Comparison of ENCODE assay signal across 2 cellular contexts in genomic region chr12:58896278-58896677, GRCh38.
A peak's percentile ranks its signal among the peaks of the same experiment; 100 is the strongest.
TF ChIP-seq lines count a peak whose summit lies in the region.

No MANE protein-coding gene starts in this region.

TF ChIP-seq in HEK293, 187 proteins besides CTCF, POLR2A, EP300 and RAD21 (continued from another document):
- TF ChIP-seq, protein P1, sequence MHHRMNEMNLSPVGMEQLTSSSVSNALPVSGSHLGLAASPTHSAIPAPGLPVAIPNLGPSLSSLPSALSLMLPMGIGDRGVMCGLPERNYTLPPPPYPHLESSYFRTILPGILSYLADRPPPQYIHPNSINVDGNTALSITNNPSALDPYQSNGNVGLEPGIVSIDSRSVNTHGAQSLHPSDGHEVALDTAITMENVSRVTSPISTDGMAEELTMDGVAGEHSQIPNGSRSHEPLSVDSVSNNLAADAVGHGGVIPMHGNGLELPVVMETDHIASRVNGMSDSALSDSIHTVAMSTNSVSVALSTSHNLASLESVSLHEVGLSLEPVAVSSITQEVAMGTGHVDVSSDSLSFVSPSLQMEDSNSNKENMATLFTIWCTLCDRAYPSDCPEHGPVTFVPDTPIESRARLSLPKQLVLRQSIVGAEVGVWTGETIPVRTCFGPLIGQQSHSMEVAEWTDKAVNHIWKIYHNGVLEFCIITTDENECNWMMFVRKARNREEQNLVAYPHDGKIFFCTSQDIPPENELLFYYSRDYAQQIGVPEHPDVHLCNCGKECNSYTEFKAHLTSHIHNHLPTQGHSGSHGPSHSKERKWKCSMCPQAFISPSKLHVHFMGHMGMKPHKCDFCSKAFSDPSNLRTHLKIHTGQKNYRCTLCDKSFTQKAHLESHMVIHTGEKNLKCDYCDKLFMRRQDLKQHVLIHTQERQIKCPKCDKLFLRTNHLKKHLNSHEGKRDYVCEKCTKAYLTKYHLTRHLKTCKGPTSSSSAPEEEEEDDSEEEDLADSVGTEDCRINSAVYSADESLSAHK (tag by site-specific recombination; IDR thresholded peaks at IDR 0.05), result no peak
- TF ChIP-seq, protein P2, sequence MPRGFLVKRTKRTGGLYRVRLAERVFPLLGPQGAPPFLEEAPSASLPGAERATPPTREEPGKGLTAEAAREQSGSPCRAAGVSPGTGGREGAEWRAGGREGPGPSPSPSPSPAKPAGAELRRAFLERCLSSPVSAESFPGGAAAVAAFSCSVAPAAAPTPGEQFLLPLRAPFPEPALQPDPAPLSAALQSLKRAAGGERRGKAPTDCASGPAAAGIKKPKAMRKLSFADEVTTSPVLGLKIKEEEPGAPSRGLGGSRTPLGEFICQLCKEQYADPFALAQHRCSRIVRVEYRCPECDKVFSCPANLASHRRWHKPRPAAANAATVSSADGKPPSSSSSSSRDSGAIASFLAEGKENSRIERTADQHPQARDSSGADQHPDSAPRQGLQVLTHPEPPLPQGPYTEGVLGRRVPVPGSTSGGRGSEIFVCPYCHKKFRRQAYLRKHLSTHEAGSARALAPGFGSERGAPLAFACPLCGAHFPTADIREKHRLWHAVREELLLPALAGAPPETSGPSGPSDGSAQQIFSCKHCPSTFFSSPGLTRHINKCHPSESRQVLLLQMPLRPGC (tag by site-specific recombination; IDR thresholded peaks at IDR 0.05), result no peak
- TF ChIP-seq, protein P3, sequence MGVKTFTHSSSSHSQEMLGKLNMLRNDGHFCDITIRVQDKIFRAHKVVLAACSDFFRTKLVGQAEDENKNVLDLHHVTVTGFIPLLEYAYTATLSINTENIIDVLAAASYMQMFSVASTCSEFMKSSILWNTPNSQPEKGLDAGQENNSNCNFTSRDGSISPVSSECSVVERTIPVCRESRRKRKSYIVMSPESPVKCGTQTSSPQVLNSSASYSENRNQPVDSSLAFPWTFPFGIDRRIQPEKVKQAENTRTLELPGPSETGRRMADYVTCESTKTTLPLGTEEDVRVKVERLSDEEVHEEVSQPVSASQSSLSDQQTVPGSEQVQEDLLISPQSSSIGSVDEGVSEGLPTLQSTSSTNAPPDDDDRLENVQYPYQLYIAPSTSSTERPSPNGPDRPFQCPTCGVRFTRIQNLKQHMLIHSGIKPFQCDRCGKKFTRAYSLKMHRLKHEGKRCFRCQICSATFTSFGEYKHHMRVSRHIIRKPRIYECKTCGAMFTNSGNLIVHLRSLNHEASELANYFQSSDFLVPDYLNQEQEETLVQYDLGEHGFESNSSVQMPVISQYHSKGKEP (tag by site-specific recombination; IDR thresholded peaks at IDR 0.05), result 0 out of 2 replicates have a peak, but pooled peaks have one; percentile 26
- TF ChIP-seq FEZF1 (tag by site-specific recombination; IDR thresholded peaks at IDR 0.05), result no peak
- no peak for TF ChIP-seq ZNF433 (tag by site-specific recombination; IDR thresholded peaks at IDR 0.05; ENCODE audit: low read depth)
- no peak for TF ChIP-seq ZXDB (tag by site-specific recombination; IDR thresholded peaks at IDR 0.05)
- no peak for TF ChIP-seq ZBTB8A (tag by site-specific recombination; IDR thresholded peaks at IDR 0.05)
- TF ChIP-seq ZNF654 (tag by site-specific recombination; IDR thresholded peaks at IDR 0.05; ENCODE audit: low read depth), result no peak
- 0 out of 2 replicates have a peak, but pooled peaks have one; percentile 24 for TF ChIP-seq PRDM6 (tag by site-specific recombination; IDR thresholded peaks at IDR 0.05)
- no peak for TF ChIP-seq ZNF221 (tag by site-specific recombination; IDR thresholded peaks at IDR 0.05; ENCODE audit: borderline replicate concordance)
- no peak for TF ChIP-seq ZNF416 (tag by site-specific recombination; IDR thresholded peaks at IDR 0.05)
- TF ChIP-seq ZNF394 (tag by site-specific recombination; IDR thresholded peaks at IDR 0.05; ENCODE audit: borderline replicate concordance), result no peak
- TF ChIP-seq ZNF19 (tag by site-specific recombination; IDR thresholded peaks at IDR 0.05; ENCODE audit: low read depth), result no peak
- TF ChIP-seq ZFHX2 (tag by site-specific recombination; conservative IDR thresholded peaks at IDR 0.05), result no peak
- TF ChIP-seq ZNF629 (tag by site-specific recombination; IDR thresholded peaks at IDR 0.05), result no peak
- TF ChIP-seq IKZF3 (tag by site-specific recombination; IDR thresholded peaks at IDR 0.05), result no peak
TF ChIP-seq in HEK293: peak in this region for 2.

TF ChIP-seq in H1, 55 proteins besides CTCF, POLR2A, EP300 and RAD21 (continued from another document):
- TF ChIP-seq, protein P4, sequence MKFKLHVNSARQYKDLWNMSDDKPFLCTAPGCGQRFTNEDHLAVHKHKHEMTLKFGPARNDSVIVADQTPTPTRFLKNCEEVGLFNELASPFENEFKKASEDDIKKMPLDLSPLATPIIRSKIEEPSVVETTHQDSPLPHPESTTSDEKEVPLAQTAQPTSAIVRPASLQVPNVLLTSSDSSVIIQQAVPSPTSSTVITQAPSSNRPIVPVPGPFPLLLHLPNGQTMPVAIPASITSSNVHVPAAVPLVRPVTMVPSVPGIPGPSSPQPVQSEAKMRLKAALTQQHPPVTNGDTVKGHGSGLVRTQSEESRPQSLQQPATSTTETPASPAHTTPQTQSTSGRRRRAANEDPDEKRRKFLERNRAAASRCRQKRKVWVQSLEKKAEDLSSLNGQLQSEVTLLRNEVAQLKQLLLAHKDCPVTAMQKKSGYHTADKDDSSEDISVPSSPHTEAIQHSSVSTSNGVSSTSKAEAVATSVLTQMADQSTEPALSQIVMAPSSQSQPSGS (IDR thresholded peaks at IDR 0.05; ENCODE audit: low read length), result no peak
- TF ChIP-seq CTBP2 (IDR thresholded peaks at IDR 0.05; ENCODE audit: borderline replicate concordance, insufficient read depth, insufficient read length, low read length), result no peak
